8 cellular contexts compared by ENCODE assay signal in genomic region chr9:125407974-125408900, GRCh38.
DNase-seq lines count a peak whose midpoint lies in the region; ATAC-seq and TF ChIP-seq lines count a peak whose summit lies in the region.

No MANE protein-coding gene starts in this region.

- H3K27me3 ChIP-seq in right lobe of liver, result no peaks in the 10 kb centered on the region

- peak overlapping the region; percentile 59 to 71 (median 68) for H3K4me3 ChIP-seq in right lobe of liver

- H3K27ac ChIP-seq in right lobe of liver, result peak overlapping the region in 2 of 3 donors; percentile 6 to 18

- no peaks in the 10 kb centered on the region for H3K9me3 ChIP-seq in right lobe of liver

- TF ChIP-seq CTCF in right lobe of liver (IDR thresholded peaks at IDR 0.05), result peak; percentile 68 to 91 (median 88)

- peak; percentile 82 for DNase-seq in ELF-1 (ENCODE audit: low read depth, low spot score)
- DNase-seq in NCI-H226, result peak; percentile 55
- peak; percentile 78 for DNase-seq in activated CD4-positive, alpha-beta T cell treated with anti-CD3 and anti-CD28 coated beads, Interleukin-2, amount 50 U/mL, for 1 hour
- peak; percentile 83 for DNase-seq in dermis blood vessel endothelial cell
- peak; percentile 77 to 80 (median 80) for DNase-seq in right lobe of liver
- peak; percentile 85 for DNase-seq in stimulated activated CD4-positive, alpha-beta T cell treated with anti-CD3 and anti-CD28 coated beads, Interleukin-4, amount 100 ng/mL, for 1 hour

- ATAC-seq in HG02763 (IDR thresholded peaks at IDR 0.05; ENCODE audit: unreplicated experiment), result peak; percentile 52
- ATAC-seq in right lobe of liver, result peak; percentile 85 to 95 (median 92)
- no peak for ATAC-seq in GM18873 (IDR thresholded peaks at IDR 0.05; ENCODE audit: low FRiP score, unreplicated experiment)

- no peaks in the 10 kb centered on the region for H3K36me3 ChIP-seq in right lobe of liver

- WGBS in right lobe of liver (ENCODE audit: insufficient coverage, low coverage, low lambda C conversion rate, missing lambda C conversion rate), result 38% methylated on average over 9 of the region's 104 CpGs

- no peak for TF ChIP-seq POLR2A in right lobe of liver (IDR thresholded peaks at IDR 0.05)

- peaks cover 0 to 11% (median 0%) of the 10 kb centered on the region in 4 donors for H3K4me1 ChIP-seq in right lobe of liver

- intact Hi-C loops in right lobe of liver (cut with DNase I), result no loop called here
